Comparison of ENCODE assay signal across 10 cellular contexts in genomic region chr17:45320931-45321461, GRCh38. TPM values are rescaled to one million over a fixed set of nuclear protein-coding genes. Genes with fewer than 3 reads are reported as not detected.
DNase-seq lines count a peak whose midpoint lies in the region; ATAC-seq and TF ChIP-seq lines count a peak whose summit lies in the region.
"Had no signal": no experiment of that assay in that cellular context is flagged by ENCODE, and none has a peak within 500 bp of the region (broad histone marks: within the 10 kb centered on the region; RNA-seq: fewer than 3 reads in every experiment).

No MANE protein-coding gene starts in this region.

- no peaks in the 10 kb centered on the region for H3K9me3 Mint-ChIP-seq in stimulated activated naive B cell treated with anti-CD40 and anti-IgM and Interleukin-4, amounts not matched to agents 10 μg/mL and 1 μg/mL and 100 μg/mL, for 72 hours

- no peaks in the 10 kb centered on the region for H3K9me2 ChIP-seq in SK-N-SH

- no peak overlapping the region for H3K4me3 Mint-ChIP-seq in stimulated activated naive B cell treated with anti-CD40 and anti-IgM and Interleukin-4, amounts not matched to agents 10 μg/mL and 1 μg/mL and 100 μg/mL, for 72 hours

- TF ChIP-seq EP300 in SK-N-SH (IDR thresholded peaks at IDR 0.05; ENCODE audit: borderline replicate concordance in 1 of 2, low read depth in 1 of 2, low read length in 1 of 2): peak; percentile 6 to 98; a peak in 3 of 4 replicates

- H3K4me1 ChIP-seq in SK-N-SH (ENCODE audit: control insufficient read depth in 1 of 2, insufficient read depth in 2 of 2, low read depth in 1 of 2, low read length in 1 of 2): peaks cover 19 to 43% of the 10 kb centered on the region in 2 experiments; a peak in 3 of 4 replicates

- peak overlapping the region; percentile 53 for H3K27ac Mint-ChIP-seq in stimulated activated naive B cell treated with anti-CD40 and anti-IgM and Interleukin-4, amounts not matched to agents 10 μg/mL and 1 μg/mL and 100 μg/mL, for 72 hours

- H2AFZ ChIP-seq in SK-N-SH (ENCODE audit: low read depth): no peak overlapping the region

- DNase-seq in SIG-M5 treated with dmso at 0.1 percent for 504 hours (lab: John Stamatoyannopoulos, UW; ENCODE audit: unreplicated experiment): peak; percentile 69
- DNase-seq in SIG-M5 (lab: John Stamatoyannopoulos, UW): no peak
- DNase-seq in SK-N-SH: no peak
- DNase-seq in fibroblast of pulmonary artery (ENCODE audit: low read depth): peak; percentile 83
- DNase-seq in stimulated activated naive B cell treated with anti-CD40 and anti-IgM and Interleukin-4, amounts not matched to agents 10 μg/mL and 1 μg/mL and 100 μg/mL, for 72 hours: no peak
- DNase-seq in caudate nucleus (lab: John Stamatoyannopoulos, UW): no peak
- no peak for DNase-seq in NCI-H526 treated with DMSO at 0.1 percent for 48 hours (lab: John Stamatoyannopoulos, UW)

- H3K4me2 ChIP-seq in SK-N-SH: peak overlapping the region; percentile 85

- H3K27ac ChIP-seq in SK-N-SH (ENCODE audit: low read depth in 2 of 2, low read length in 1 of 2) (peak overlapping the region; percentile 72 to 99; a peak in 3 of 4 replicates), caudate nucleus (ENCODE audit: low read depth, low read length) (no peak overlapping the region)
- H3K27ac ChIP-seq: SK-N-MC had no signal

- H3K27me3 ChIP-seq in SK-N-SH (ENCODE audit: insufficient read depth): no peaks in the 10 kb centered on the region

- H3K4me3 ChIP-seq in SK-N-SH (ENCODE audit: low read depth in 2 of 2, low read length in 1 of 2): no peak overlapping the region
- H3K4me3 ChIP-seq in fibroblast of pulmonary artery (replicated peaks; ENCODE audit: low read depth, low read length): no peak overlapping the region
- H3K4me3 ChIP-seq: SK-N-MC had no signal

- POLR2A ChIA-PET in SK-N-SH (lab: Yijun Ruan, JAX): no interaction called here

- H3K79me2 ChIP-seq in SK-N-SH (ENCODE audit: insufficient read depth): peaks cover 6% of the 10 kb centered on the region

- no peaks in the 10 kb centered on the region for H3K36me3 ChIP-seq in SK-N-SH (replicated peaks in 1 of 2; ENCODE audit: control insufficient read depth in 1 of 2, insufficient read depth in 2 of 2, low read length in 1 of 2)

- peaks cover 42 to 49% of the 10 kb centered on the region in 2 donors for H3K4me1 Mint-ChIP-seq in stimulated activated naive B cell treated with anti-CD40 and anti-IgM and Interleukin-4, amounts not matched to agents 10 μg/mL and 1 μg/mL and 100 μg/mL, for 72 hours

- H3K9ac ChIP-seq in SK-N-SH: peak overlapping the region; percentile 65; the same call in 1 of the 2 replicates

- peaks cover 7 to 10% of the 10 kb centered on the region in 2 donors for H3K36me3 Mint-ChIP-seq in stimulated activated naive B cell treated with anti-CD40 and anti-IgM and Interleukin-4, amounts not matched to agents 10 μg/mL and 1 μg/mL and 100 μg/mL, for 72 hours

- 0% methylated on average over 1 of the region's 1 CpG for WGBS in SK-N-SH (ENCODE audit: low lambda C conversion rate)

- H4K20me1 ChIP-seq in SK-N-SH (ENCODE audit: insufficient read depth): peaks cover 3% of the 10 kb centered on the region

- TF ChIP-seq CTCF in SK-N-SH (IDR thresholded peaks at IDR 0.05): peak; percentile 11; the same call in 1 of the 2 replicates
- no peak for TF ChIP-seq CTCF in fibroblast of pulmonary artery (IDR thresholded peaks at IDR 0.05; ENCODE audit: low read length, missing control alignments)

- no peaks in the 10 kb centered on the region for H3K9me3 ChIP-seq in SK-N-SH

- TF ChIP-seq RAD21 in SK-N-SH (IDR thresholded peaks at IDR 0.05; ENCODE audit: low read length): no peak

- peaks cover 44% of the 10 kb centered on the region for H3F3A ChIP-seq in SK-N-SH (replicated peaks; ENCODE audit: insufficient read depth)

- ATAC-seq in stimulated activated naive B cell treated with anti-CD40 and anti-IgM and Interleukin-4, amounts not matched to agents 10 μg/mL and 1 μg/mL and 100 μg/mL, for 72 hours (replicated peaks): no peak
- no peak for ATAC-seq in HG02610 (IDR thresholded peaks at IDR 0.05; ENCODE audit: unreplicated experiment)

- H3K27me3 Mint-ChIP-seq in stimulated activated naive B cell treated with anti-CD40 and anti-IgM and Interleukin-4, amounts not matched to agents 10 μg/mL and 1 μg/mL and 100 μg/mL, for 72 hours: peaks cover 0 to 4% of the 10 kb centered on the region in 2 donors

- CTCF ChIA-PET in SK-N-SH (lab: Yijun Ruan, JAX): no interaction called here

TF ChIP-seq in SK-N-SH, 30 proteins besides CTCF, POLR2A, EP300 and RAD21 (continues in another document):
- no peak for TF ChIP-seq NRF1 (IDR thresholded peaks at IDR 0.05; ENCODE audit: low read depth, low read length)
- peak; percentile 73; the same call in 1 of the 2 replicates for TF ChIP-seq FOXM1 (IDR thresholded peaks at IDR 0.05; ENCODE audit: low read depth)
- TF ChIP-seq GABPA (IDR thresholded peaks at IDR 0.05; ENCODE audit: low read depth): peak; percentile 25; the same call in 1 of the 2 replicates
- no peak for TF ChIP-seq RCOR1 (IDR thresholded peaks at IDR 0.05; ENCODE audit: low read length)
- peak; percentile 90 for TF ChIP-seq ZBTB33 (IDR thresholded peaks at IDR 0.05; ENCODE audit: borderline replicate concordance, low read depth)
- peak; percentile 78; the same call in 1 of the 2 replicates for TF ChIP-seq MEF2A (IDR thresholded peaks at IDR 0.05; ENCODE audit: borderline replicate concordance, low read depth)
- TF ChIP-seq CHD2 (IDR thresholded peaks at IDR 0.05; ENCODE audit: low read length, partially characterized antibody): no peak
- peak; percentile 97 for TF ChIP-seq TCF12 (IDR thresholded peaks at IDR 0.05)
- TF ChIP-seq FOSL2 (IDR thresholded peaks at IDR 0.05; ENCODE audit: borderline replicate concordance, low read depth): peak; percentile 100
- no peak for TF ChIP-seq GATA2 (CRISPR knock-in tag; IDR thresholded peaks at IDR 0.05)
- TF ChIP-seq JUND (IDR thresholded peaks at IDR 0.05): peak; percentile 100
- no peak for TF ChIP-seq USF2 (IDR thresholded peaks at IDR 0.05; ENCODE audit: borderline replicate concordance, low read depth, low read length)
- peak; percentile 65; the same call in 1 of the 2 replicates for TF ChIP-seq TAF1 (IDR thresholded peaks at IDR 0.05; ENCODE audit: borderline replicate concordance, low read depth, low read length)
- TF ChIP-seq SMC3 (IDR thresholded peaks at IDR 0.05; ENCODE audit: low read depth, low read length): no peak
- peak; percentile 69; the same call in 1 of the 2 replicates for TF ChIP-seq YY1 (IDR thresholded peaks at IDR 0.05; ENCODE audit: low read depth)
- no peak for TF ChIP-seq EZH2phosphoT487 (IDR thresholded peaks at IDR 0.05; ENCODE audit: borderline replicate concordance, low read depth)
- peak; percentile 98 for TF ChIP-seq TEAD4 (IDR thresholded peaks at IDR 0.05; ENCODE audit: borderline replicate concordance, insufficient read depth)
- TF ChIP-seq FOXJ3 (CRISPR knock-in tag; IDR thresholded peaks at IDR 0.05): no peak
- peak; percentile 97 for TF ChIP-seq NFIC (IDR thresholded peaks at IDR 0.05; ENCODE audit: borderline replicate concordance)
- no peak for TF ChIP-seq MXI1 (IDR thresholded peaks at IDR 0.05; ENCODE audit: low read depth, low read length)
- TF ChIP-seq MAX (IDR thresholded peaks at IDR 0.05; ENCODE audit: low read depth): peak; percentile 82
- TF ChIP-seq RXRA (IDR thresholded peaks at IDR 0.05; ENCODE audit: borderline replicate concordance, low read depth): peak; percentile 94
- TF ChIP-seq ELF1 (IDR thresholded peaks at IDR 0.05): peak; percentile 47; the same call in 1 of the 2 replicates
- TF ChIP-seq SIN3A (IDR thresholded peaks at IDR 0.05; ENCODE audit: borderline replicate concordance, low read depth, low read length): peak; percentile 86; the same call in 1 of the 2 replicates
- no peak for TF ChIP-seq RFX5 (IDR thresholded peaks at IDR 0.05; ENCODE audit: low read length)
- TF ChIP-seq POLR2AphosphoS5 (IDR thresholded peaks at IDR 0.05; ENCODE audit: low read depth, low read length): peak; percentile 88; the same call in 1 of the 2 replicates

RNA-seq across cellular contexts. Expression of gene MAP3K14, which starts 4.2 kb away (rescaled TPM):
- polyA plus RNA-seq in SK-N-SH (2012; rRNA removed): 11.9 and 13.7 TPM in 2 replicates
- polyA plus RNA-seq in SK-N-SH (2012; cell fraction: cytosol; rRNA removed): 4.4 and 7.2 TPM in 2 replicates
- 51.1 and 59.6 TPM in 2 replicates for polyA plus RNA-seq in SK-N-SH (2012; cell fraction: nucleus; rRNA removed)

RNA-seq across cellular contexts. Expression of gene SPATA32, which starts 59.1 kb away (rescaled TPM):
- 0.08 TPM in 1 of 2 replicates, not detected in the other for polyA plus RNA-seq in SK-N-SH (2012; rRNA removed)
- polyA plus RNA-seq in SK-N-SH (2012; cell fraction: cytosol; rRNA removed): not detected in 2 replicates
- polyA plus RNA-seq in SK-N-SH (2012; cell fraction: nucleus; rRNA removed): 0.10 TPM in 1 of 2 replicates, not detected in the other
- polyA plus RNA-seq: neural cell had no signal

Comparison
In these comparisons a context has a peak if more than half of its experiments do, and no peak if none do; other contexts are left out.
1. DNase-seq: peak in SIG-M5 treated with dmso at 0.1 percent for 504 hours (single experiment) and fibroblast of pulmonary artery (single experiment); none in SIG-M5 (single experiment), SK-N-SH (single experiment), stimulated activated naive B cell treated with anti-CD40 and anti-IgM and Interleukin-4, amounts not matched to agents 10 μg/mL and 1 μg/mL and 100 μg/mL, for 72 hours (single experiment), caudate nucleus (0 of 61) and NCI-H526 treated with DMSO at 0.1 percent for 48 hours (single experiment).